In genomic region chr18:2442726-2443275, GRCh38 we compare ENCODE assay signal across 1 cellular context.
TF ChIP-seq lines count a peak whose summit lies in the region.

No MANE protein-coding gene starts in this region.

TF ChIP-seq in SK-N-SH treated with all-trans-retinoic acid at 6 μM for 48 hours, 23 proteins besides CTCF, POLR2A, EP300 and RAD21 (continued from another document):
- TF ChIP-seq TSHZ2 (CRISPR knock-in tag; IDR thresholded peaks at IDR 0.05) (no peak), BACH2 (CRISPR knock-in tag; IDR thresholded peaks at IDR 0.05; ENCODE audit: borderline replicate concordance) (no peak), TOX (CRISPR knock-in tag; IDR thresholded peaks at IDR 0.05; ENCODE audit: borderline replicate concordance) (no peak), SNAI2 (CRISPR knock-in tag; IDR thresholded peaks at IDR 0.05) (no peak), TCF4 (CRISPR knock-in tag; IDR thresholded peaks at IDR 0.05; ENCODE audit: borderline replicate concordance) (no peak), ZFP30 (CRISPR knock-in tag; IDR thresholded peaks at IDR 0.05) (no peak), RARB (CRISPR knock-in tag; IDR thresholded peaks at IDR 0.05) (no peak)
